Comparison of ENCODE assay signal across 38 cellular contexts in genomic region chr6:42182101-42182500, GRCh38. TPM values are rescaled to one million over a fixed set of nuclear protein-coding genes. Genes with fewer than 3 reads are reported as not detected.
"Had no signal": no experiment of that assay in that cellular context is flagged by ENCODE, and none has a peak within 500 bp of the region (broad histone marks: within the 10 kb centered on the region; RNA-seq: fewer than 3 reads in every experiment).

No MANE protein-coding gene starts in this region.

- ATAC-seq: activated naive CD4-positive, alpha-beta T cell treated with anti-CD3 and anti-CD28 coated beads, Interleukin-2, amount 50 U/mL, for 72 hours; activated T-cell treated with anti-CD3 and anti-CD28 coated beads, Interleukin-2, amount 50 U/mL, for 4 hours; body of pancreas; PC-3; SK-N-SH treated with all-trans-retinoic acid at 6 μM for 48 hours; T-cell had no signal

- H3K4me1 ChIP-seq: adrenal gland, body of pancreas, breast epithelium had no signal

- H3K36me3 ChIP-seq: adrenal gland, breast epithelium, Peyer's patch had no signal

- H3K36me3 Mint-ChIP-seq: activated CD4-positive, alpha-beta memory T cell treated with anti-CD3 and anti-CD28 coated beads for 36 hours; activated naive CD4-positive, alpha-beta T cell treated with anti-CD3 and anti-CD28 coated beads, Interleukin-2, amount 50 U/mL, for 72 hours had no signal

- H3K4me3 Mint-ChIP-seq: activated B cell treated with CpG ODN at 0.5 μM for 24 hours; activated CD4-positive, alpha-beta memory T cell treated with anti-CD3 and anti-CD28 coated beads for 36 hours; activated naive CD4-positive, alpha-beta T cell treated with anti-CD3 and anti-CD28 coated beads for 36 hours; activated T-cell treated with anti-CD3 and anti-CD28 coated beads, Interleukin-2, amount 50 U/mL, for 4 hours; activated T-helper 1 cell treated with anti-CD3 and anti-CD28 coated beads, Interleukin-12 subunit alpha, Interleukin-12 subunit beta, Interleukin-2, Interleukin-4 antibody, amounts not matched to agents 30 ng/mL and 10 ng/mL and 1 ng/mL, durations not matched to agents 14 hours and 24 hours and 36 hours; T-cell had no signal

- H3K4me3 ChIP-seq: adrenal gland, body of pancreas, breast epithelium, Peyer's patch had no signal

- H3K9me3 Mint-ChIP-seq: activated B cell treated with CpG ODN at 0.5 μM for 24 hours; activated CD4-positive, alpha-beta memory T cell treated with anti-CD3 and anti-CD28 coated beads for 36 hours; activated naive CD4-positive, alpha-beta T cell treated with anti-CD3 and anti-CD28 coated beads for 36 hours; activated naive CD4-positive, alpha-beta T cell treated with anti-CD3 and anti-CD28 coated beads, Interleukin-2, amount 50 U/mL, for 72 hours; activated T-cell treated with anti-CD3 and anti-CD28 coated beads, Interleukin-2, amount 50 U/mL, for 4 hours; activated T-helper 1 cell treated with anti-CD3 and anti-CD28 coated beads, Interleukin-12 subunit alpha, Interleukin-12 subunit beta, Interleukin-2, Interleukin-4 antibody, amounts not matched to agents 30 ng/mL and 10 ng/mL and 1 ng/mL, durations not matched to agents 14 hours and 24 hours and 36 hours; T-cell had no signal

- H3K27ac Mint-ChIP-seq: activated B cell treated with CpG ODN at 0.5 μM for 24 hours; activated CD4-positive, alpha-beta memory T cell treated with anti-CD3 and anti-CD28 coated beads for 36 hours; activated naive CD4-positive, alpha-beta T cell treated with anti-CD3 and anti-CD28 coated beads for 36 hours; activated naive CD4-positive, alpha-beta T cell treated with anti-CD3 and anti-CD28 coated beads, Interleukin-2, amount 50 U/mL, for 72 hours; activated T-helper 1 cell treated with anti-CD3 and anti-CD28 coated beads, Interleukin-12 subunit alpha, Interleukin-12 subunit beta, Interleukin-2, Interleukin-4 antibody, amounts not matched to agents 30 ng/mL and 10 ng/mL and 1 ng/mL, durations not matched to agents 14 hours and 24 hours and 36 hours; T-cell had no signal

- DNase-seq: activated B cell treated with CpG ODN at 0.5 μM for 24 hours; activated CD4-positive, alpha-beta memory T cell treated with anti-CD3 and anti-CD28 coated beads for 36 hours; activated CD4-positive, alpha-beta T cell treated with anti-CD3 and anti-CD28 coated beads for 4 hours; activated CD4-positive, alpha-beta T cell treated with anti-CD3 and anti-CD28 coated beads, Interleukin-2, amount 50 U/mL, for 1 hour; activated CD4-positive, CD25-positive, alpha-beta regulatory T cell treated with anti-CD3 and anti-CD28 coated beads, Interleukin-2, amount 50 U/mL, for 72 hours; activated CD8-positive, alpha-beta memory T cell treated with anti-CD3 and anti-CD28 coated beads, Interleukin-2, amount 50 U/mL, for 4 hours; activated gamma-delta T cell treated with Interleukin-2 at 50 U/mL for 16 hours; activated naive CD4-positive, alpha-beta T cell treated with anti-CD3 and anti-CD28 coated beads for 36 hours; activated T-cell treated with anti-CD3 and anti-CD28 coated beads for 4 hours; activated T-cell treated with anti-CD3 and anti-CD28 coated beads, Interleukin-2, amount 50 U/mL, for 4 hours; Karpas-422; KBM-7; NCI-H1105; NCI-H1417 treated with DMSO at 0.1 percent for 48 hours; NCI-H1694; NCI-H1930; NCI-H2171; NCI-H510A; NCI-H526; NCI-H748 treated with DMSO at 0.1 percent for 48 hours; NK-92 treated with Interleukin-12 subunit alpha and Interleukin-12 subunit beta, amount 100 ng/mL, for 24 hours; PC-3; RPMI8226; SIG-M5; T-cell; T-helper 2 cell; T-helper 9 cell had no signal

- H3K9me3 ChIP-seq: adrenal gland, body of pancreas, breast epithelium, Peyer's patch had no signal

- H3K27ac ChIP-seq: adrenal gland, body of pancreas, breast epithelium, Peyer's patch, VCaP had no signal

- H3K27me3 ChIP-seq: adrenal gland, body of pancreas, Peyer's patch had no signal

RNA-seq across cellular contexts. Expression of gene GUCA1A, which starts 8.9 kb away (rescaled TPM):
- total RNA-seq: activated B cell treated with CpG ODN at 0.5 μM for 24 hours; activated CD4-positive, alpha-beta memory T cell treated with anti-CD3 and anti-CD28 coated beads for 36 hours; activated naive CD4-positive, alpha-beta T cell treated with anti-CD3 and anti-CD28 coated beads for 36 hours; activated T-cell treated with anti-CD3 and anti-CD28 coated beads, Interleukin-2, amount 50 U/mL, for 4 hours; activated T-helper 1 cell treated with anti-CD3 and anti-CD28 coated beads, Interleukin-12 subunit alpha, Interleukin-12 subunit beta, Interleukin-2, Interleukin-4 antibody, amounts not matched to agents 30 ng/mL and 10 ng/mL and 1 ng/mL, durations not matched to agents 14 hours and 24 hours and 36 hours; adrenal gland; body of pancreas; breast epithelium; cardiac septum; MCF 10A; PC-3; Peyer's patch; SK-MEL-5; T-cell had no signal

RNA-seq across cellular contexts. Expression of gene GUCA1B, which starts 12.7 kb away (rescaled TPM):
- total RNA-seq: body of pancreas had no signal

RNA-seq across cellular contexts. Expression of gene C6orf132, which starts 39.7 kb away (rescaled TPM):
- total RNA-seq: activated B cell treated with CpG ODN at 0.5 μM for 24 hours, SK-MEL-5 had no signal
